In genomic region chr2:114550895-114551793, GRCh38 we compare ENCODE assay signal across 8 cellular contexts.
DNase-seq lines count a peak whose midpoint lies in the region; ATAC-seq and TF ChIP-seq lines count a peak whose summit lies in the region.

No MANE protein-coding gene starts in this region.

- no peaks in the 10 kb centered on the region for H3K4me1 ChIP-seq in left ventricle myocardium inferior
- H3K4me1 ChIP-seq in gastrocnemius medialis: no peaks in the 10 kb centered on the region

- H3K36me3 Mint-ChIP-seq in activated CD4-positive, alpha-beta memory T cell treated with anti-CD3 and anti-CD28 coated beads for 36 hours: no peaks in the 10 kb centered on the region

- H3K27me3 ChIP-seq in left ventricle myocardium inferior (ENCODE audit: low read depth) (peaks cover 62% of the 10 kb centered on the region), gastrocnemius medialis (no peaks in the 10 kb centered on the region)

- ATAC-seq in GM19463 (IDR thresholded peaks at IDR 0.05; ENCODE audit: unreplicated experiment) (peak; percentile 41), gastrocnemius medialis (no peak), HG03432 (IDR thresholded peaks at IDR 0.05; ENCODE audit: unreplicated experiment) (no peak)

- no peaks in the 10 kb centered on the region for H3K4me1 Mint-ChIP-seq in activated CD4-positive, alpha-beta memory T cell treated with anti-CD3 and anti-CD28 coated beads for 36 hours (ENCODE audit: low read depth)

- H3K36me3 ChIP-seq in left ventricle myocardium inferior (no peaks in the 10 kb centered on the region), gastrocnemius medialis (no peaks in the 10 kb centered on the region)

- no peak for TF ChIP-seq POLR2A in gastrocnemius medialis (IDR thresholded peaks at IDR 0.05)

- H3K9me3 ChIP-seq in left ventricle myocardium inferior (replicated peaks): no peaks in the 10 kb centered on the region
- H3K9me3 ChIP-seq in gastrocnemius medialis: no peaks in the 10 kb centered on the region

- intact Hi-C loops in activated CD4-positive, alpha-beta memory T cell treated with anti-CD3 and anti-CD28 coated beads for 36 hours (cut with micrococcal nuclease): no loop called here
- intact Hi-C loops in left ventricle myocardium inferior (cut with micrococcal nuclease) (no loop called here), gastrocnemius medialis (cut with DNase I; ENCODE audit: low total_unique reads) (loop anchor here (10.0 kb wide), 1 partner anchor 576 kb away; no protein-coding TSS in a partner anchor)

- H3K4me3 Mint-ChIP-seq in activated CD4-positive, alpha-beta memory T cell treated with anti-CD3 and anti-CD28 coated beads for 36 hours: no peak overlapping the region

- peak; percentile 71 for TF ChIP-seq CTCF in left ventricle myocardium inferior (IDR thresholded peaks at IDR 0.05; ENCODE audit: borderline replicate concordance)
- TF ChIP-seq CTCF in gastrocnemius medialis (IDR thresholded peaks at IDR 0.05 in 4 of 5, conservative IDR thresholded peaks at IDR 0.05 in 1 of 5): peak in 3 of 5 experiments; percentile 32 to 49 (median 42)

- H3K27ac Mint-ChIP-seq in activated CD4-positive, alpha-beta memory T cell treated with anti-CD3 and anti-CD28 coated beads for 36 hours: no peak overlapping the region

- POLR2A ChIA-PET in activated CD4-positive, alpha-beta memory T cell treated with anti-CD3 and anti-CD28 coated beads for 36 hours (lab: Charles Lee): no interaction called here

- H3K27me3 Mint-ChIP-seq in activated CD4-positive, alpha-beta memory T cell treated with anti-CD3 and anti-CD28 coated beads for 36 hours: peaks cover 2% of the 10 kb centered on the region

- no peaks in the 10 kb centered on the region for H3K9me3 Mint-ChIP-seq in activated CD4-positive, alpha-beta memory T cell treated with anti-CD3 and anti-CD28 coated beads for 36 hours

- H3K4me3 ChIP-seq in left ventricle myocardium inferior (no peak overlapping the region), gastrocnemius medialis (no peak overlapping the region)

- H3K27ac ChIP-seq in left ventricle myocardium inferior (replicated peaks) (no peak overlapping the region), gastrocnemius medialis (no peak overlapping the region)

- CTCF ChIA-PET in activated CD4-positive, alpha-beta memory T cell treated with anti-CD3 and anti-CD28 coated beads for 36 hours (lab: Charles Lee): interaction anchor here (0.9 to 1.1 kb wide), 2 partner anchors 9 to 12 kb away, joined by 3 to 4 read pairs; no protein-coding TSS in a partner anchor

- in situ Hi-C loops in Caki2 (cut with HindIII; ENCODE audit: low pct_unique_long_range_greater_than_20kb, low sequenced_read_pairs): no loop called here
- in situ Hi-C loops in gastrocnemius medialis (cut with MboI; ENCODE audit: low sequenced_read_pairs in 4 of 4): loop anchor here in 1 of 4 donors (10.0 kb wide), 1 partner anchor 576 kb away; no protein-coding TSS in a partner anchor

- DNase-seq in Caki2 (ENCODE audit: low read depth) (peak; percentile 45), NCI-H2081 (lab: John Stamatoyannopoulos, UW) (peak; percentile 64 to 72), left ventricle myocardium inferior (no peak), gastrocnemius medialis (no peak)
- peak; percentile 29 for DNase-seq in activated CD4-positive, alpha-beta memory T cell treated with anti-CD3 and anti-CD28 coated beads for 36 hours
- DNase-seq in NK-92 treated with Interleukin-12 subunit alpha and Interleukin-12 subunit beta, amount 100 ng/mL, for 24 hours (lab: John Stamatoyannopoulos, UW): no peak

Comparison
In these comparisons a context has a peak if more than half of its experiments do, and no peak if none do; other contexts are left out.
1. DNase-seq: peak in Caki2 (single experiment), NCI-H2081 (2 of 2) and activated CD4-positive, alpha-beta memory T cell treated with anti-CD3 and anti-CD28 coated beads for 36 hours (single experiment); none in left ventricle myocardium inferior (single experiment), gastrocnemius medialis (0 of 2) and NK-92 treated with Interleukin-12 subunit alpha and Interleukin-12 subunit beta, amount 100 ng/mL, for 24 hours (single experiment).